In genomic region chr6:43760799-43761168, GRCh38 we compare ENCODE assay signal across 27 cellular contexts.
"Had no signal": no experiment of that assay in that cellular context is flagged by ENCODE, and none has a peak within 500 bp of the region (broad histone marks: within the 10 kb centered on the region; RNA-seq: fewer than 3 reads in every experiment).

No MANE protein-coding gene starts in this region.

- H3K4me3 Mint-ChIP-seq: activated CD8-positive, alpha-beta T cell treated with anti-CD3 and anti-CD28 coated beads, Interleukin-2, amount 10 ng/mL, durations not matched to agents 7 days and 5 days; activated naive CD4-positive, alpha-beta T cell treated with anti-CD3 and anti-CD28 coated beads, Interleukin-2, amount 10 ng/mL, durations not matched to agents 7 days and 5 days; activated naive CD8-positive, alpha-beta T cell treated with anti-CD3 and anti-CD28 coated beads for 36 hours; activated T-helper 1 cell treated with anti-CD3 and anti-CD28 coated beads, Interleukin-12 subunit alpha, Interleukin-12 subunit beta, Interleukin-2, Interleukin-4 antibody, amounts not matched to agents 30 ng/mL and 10 ng/mL and 1 ng/mL, durations not matched to agents 14 hours and 24 hours and 36 hours had no signal

- H3K27me3 ChIP-seq: SJCRH30 had no signal

- H3K9me3 Mint-ChIP-seq: activated naive CD4-positive, alpha-beta T cell treated with anti-CD3 and anti-CD28 coated beads, Interleukin-2, amount 10 ng/mL, durations not matched to agents 7 days and 5 days; activated naive CD8-positive, alpha-beta T cell treated with anti-CD3 and anti-CD28 coated beads for 36 hours; activated T-helper 1 cell treated with anti-CD3 and anti-CD28 coated beads, Interleukin-12 subunit alpha, Interleukin-12 subunit beta, Interleukin-2, Interleukin-4 antibody, amounts not matched to agents 30 ng/mL and 10 ng/mL and 1 ng/mL, durations not matched to agents 14 hours and 24 hours and 36 hours had no signal

- DNase-seq: activated CD4-positive, alpha-beta T cell treated with anti-CD3 and anti-CD28 coated beads for 48 hours; activated CD4-positive, alpha-beta T cell treated with anti-CD3 and anti-CD28 coated beads, Interleukin-2, amount 50 U/mL, for 4 hours; activated CD4-positive, CD25-positive, alpha-beta regulatory T cell treated with anti-CD3 and anti-CD28 coated beads, Interleukin-2, amount 50 U/mL, for 72 hours; activated CD8-positive, alpha-beta memory T cell treated with anti-CD3 and anti-CD28 coated beads, Interleukin-2, amount 50 U/mL, for 48 hours; activated CD8-positive, alpha-beta T cell treated with anti-CD3 and anti-CD28 coated beads, Interleukin-2, amount 10 ng/mL, durations not matched to agents 7 days and 5 days; activated gamma-delta T cell treated with Interleukin-2 at 50 U/mL for 16 hours; activated naive CD4-positive, alpha-beta T cell treated with anti-CD3 and anti-CD28 coated beads, Interleukin-2, amount 10 ng/mL, durations not matched to agents 7 days and 5 days; activated naive CD8-positive, alpha-beta T cell treated with anti-CD3 and anti-CD28 coated beads for 36 hours; activated T-cell treated with anti-CD3 and anti-CD28 coated beads, Interleukin-2, amount 50 U/mL, for 1 hour; brain microvascular endothelial cell; Kasumi-1; KBM-7; NCI-H1048; NCI-H2029 treated with DMSO at 0.1 percent for 48 hours; NCI-H345; NCI-H510A; NCI-H526 treated with DMSO at 0.1 percent for 48 hours; NCI-H82; NK-92 treated with Interleukin-12 subunit alpha and Interleukin-12 subunit beta, amount 100 ng/mL, for 24 hours; OCI-M1; Right ventricle myocardium superior; RPMI8226; SJCRH30; SK-N-SH; T-helper 1 cell had no signal

- H3K36me3 ChIP-seq: brain microvascular endothelial cell, SJCRH30 had no signal

- H3K27ac ChIP-seq: brain microvascular endothelial cell, SJCRH30 had no signal

- ATAC-seq: activated CD8-positive, alpha-beta T cell treated with anti-CD3 and anti-CD28 coated beads, Interleukin-2, amount 10 ng/mL, durations not matched to agents 7 days and 5 days; Panc1 had no signal

- H3K36me3 Mint-ChIP-seq: activated naive CD4-positive, alpha-beta T cell treated with anti-CD3 and anti-CD28 coated beads, Interleukin-2, amount 10 ng/mL, durations not matched to agents 7 days and 5 days; activated naive CD8-positive, alpha-beta T cell treated with anti-CD3 and anti-CD28 coated beads for 36 hours had no signal

- H3K27me3 Mint-ChIP-seq: activated naive CD8-positive, alpha-beta T cell treated with anti-CD3 and anti-CD28 coated beads for 36 hours had no signal

- H3K9ac ChIP-seq: SK-N-SH had no signal

- H3K4me2 ChIP-seq: SK-N-SH had no signal

- H3K4me3 ChIP-seq: SJCRH30 had no signal

- H3K27ac Mint-ChIP-seq: activated CD8-positive, alpha-beta T cell treated with anti-CD3 and anti-CD28 coated beads, Interleukin-2, amount 10 ng/mL, durations not matched to agents 7 days and 5 days; activated naive CD4-positive, alpha-beta T cell treated with anti-CD3 and anti-CD28 coated beads, Interleukin-2, amount 10 ng/mL, durations not matched to agents 7 days and 5 days; activated naive CD8-positive, alpha-beta T cell treated with anti-CD3 and anti-CD28 coated beads for 36 hours; activated T-helper 1 cell treated with anti-CD3 and anti-CD28 coated beads, Interleukin-12 subunit alpha, Interleukin-12 subunit beta, Interleukin-2, Interleukin-4 antibody, amounts not matched to agents 30 ng/mL and 10 ng/mL and 1 ng/mL, durations not matched to agents 14 hours and 24 hours and 36 hours had no signal

- H3K9me3 ChIP-seq: SJCRH30, SK-N-SH had no signal
